1 cellular context compared by ENCODE assay signal in the genomic region with DNA sequence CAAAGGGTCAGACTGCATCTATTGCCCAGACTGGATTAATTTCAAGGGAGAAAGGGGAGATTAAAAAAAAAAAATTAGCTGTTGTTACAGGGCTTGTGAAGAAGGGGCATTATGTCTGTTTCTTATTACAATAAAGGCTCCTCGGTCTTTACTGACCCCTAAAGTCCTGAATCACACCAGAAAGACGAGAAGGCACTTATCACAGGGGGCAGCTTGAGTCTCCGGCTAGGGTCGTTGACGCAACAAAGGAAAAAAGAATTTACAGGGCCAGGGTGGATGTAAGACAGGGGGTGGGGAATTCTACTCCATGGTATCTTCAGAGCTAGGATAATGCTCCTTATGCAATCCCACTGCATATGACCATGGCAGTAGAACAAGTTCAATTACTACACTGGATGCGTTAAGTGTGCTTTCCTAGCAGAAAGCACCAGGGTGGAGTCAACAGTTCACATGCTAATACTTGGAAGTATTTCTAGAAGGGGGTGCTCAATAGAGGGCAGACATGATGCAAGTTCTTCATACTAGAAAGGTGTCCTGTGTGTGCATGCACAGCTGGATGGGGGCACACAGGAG.
TF ChIP-seq lines count a peak whose summit lies in the region.

No MANE protein-coding gene starts in this region.

TF ChIP-seq in IMR-90, 13 proteins besides CTCF, POLR2A, EP300 and RAD21:
- TF ChIP-seq CHD1 (IDR thresholded peaks at IDR 0.05; ENCODE audit: low read depth, low read length): no peak
- TF ChIP-seq CEBPB (IDR thresholded peaks at IDR 0.05; ENCODE audit: low read depth, low read length): no peak
- TF ChIP-seq NFE2L2 (IDR thresholded peaks at IDR 0.05; ENCODE audit: low read depth, low read length): no peak
- no peak for TF ChIP-seq SMC3 (IDR thresholded peaks at IDR 0.05; ENCODE audit: low read depth, low read length)
- TF ChIP-seq MXI1 (IDR thresholded peaks at IDR 0.05; ENCODE audit: borderline replicate concordance, low read depth, low read length): no peak
- TF ChIP-seq FOS (IDR thresholded peaks at IDR 0.05; ENCODE audit: low read depth, low read length): no peak
- no peak for TF ChIP-seq MAFK (IDR thresholded peaks at IDR 0.05; ENCODE audit: low read depth, low read length)
